Comparison of ENCODE assay signal across 21 cellular contexts in the genomic region with DNA sequence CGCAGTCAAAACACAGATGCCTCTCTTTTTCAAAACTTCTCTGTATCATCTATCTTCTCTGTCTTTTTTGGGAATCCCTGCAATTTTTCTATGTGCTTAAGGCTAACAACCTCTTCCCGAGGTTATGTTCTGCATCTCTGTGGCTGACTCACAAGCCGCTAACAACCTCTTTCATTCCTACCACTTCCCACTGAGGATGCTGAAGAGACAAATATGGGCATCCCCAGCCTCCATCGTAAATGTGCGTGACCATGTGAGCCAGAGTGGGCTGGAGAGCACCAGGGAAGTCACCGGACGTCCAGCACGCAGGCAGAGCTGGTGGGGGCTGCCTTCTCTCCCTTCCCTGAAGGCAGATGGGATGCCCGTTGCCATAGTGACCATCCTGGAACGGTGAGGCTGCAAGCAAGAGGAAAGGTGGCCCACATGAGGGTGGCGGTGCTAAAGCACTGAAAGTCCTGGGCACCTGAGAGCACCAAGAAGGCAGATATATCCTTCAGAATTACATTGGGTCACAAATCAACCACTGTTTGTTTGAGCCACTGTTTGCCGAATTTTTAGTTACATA.
"Had no signal": no experiment of that assay in that cellular context is flagged by ENCODE, and none has a peak within 500 bp of the region (broad histone marks: within the 10 kb centered on the region; RNA-seq: fewer than 3 reads in every experiment).

No MANE protein-coding gene starts in this region.

- H3K4me1 Mint-ChIP-seq: activated B cell treated with CpG ODN at 0.5 μM for 24 hours; activated CD4-positive, alpha-beta T cell treated with anti-CD3 and anti-CD28 coated beads, Interleukin-2, amount 10 ng/mL, durations not matched to agents 24 days and 14 days; memory B cell; natural killer cell had no signal

- H3K4me1 ChIP-seq: prostate gland, suprapubic skin had no signal

- DNase-seq: activated B cell treated with CpG ODN at 0.5 μM for 24 hours; activated CD4-positive, alpha-beta T cell treated with anti-CD3 and anti-CD28 coated beads, Interleukin-2, amount 10 ng/mL, durations not matched to agents 24 days and 14 days; activated CD8-positive, alpha-beta memory T cell treated with anti-CD3 and anti-CD28 coated beads, Interleukin-2, amount 50 U/mL, for 4 hours; activated CD8-positive, alpha-beta T cell treated with anti-CD3 and anti-CD28 coated beads, Interleukin-2, amount 10 ng/mL, durations not matched to agents 7 days and 5 days; activated effector memory CD4-positive, alpha-beta T cell treated with anti-CD3 and anti-CD28 coated beads, Interleukin-2, amount 50 U/mL, for 16 hours; activated T-cell treated with anti-CD3 and anti-CD28 coated beads, Interleukin-2, amount 50 U/mL, for 48 hours; left ventricle myocardium superior; natural killer cell; right cardiac atrium; stimulated activated naive CD8-positive, alpha-beta T cell treated with anti-CD3 and anti-CD28 coated beads, Interleukin-15, Interleukin-2, amounts not matched to agents 100 U/mL and 50 U/mL, for 24 hours; trophoblast cell had no signal

- H3K27me3 Mint-ChIP-seq: activated B cell treated with CpG ODN at 0.5 μM for 24 hours had no signal

- H3K9me3 Mint-ChIP-seq: activated B cell treated with CpG ODN at 0.5 μM for 24 hours; activated CD4-positive, alpha-beta T cell treated with anti-CD3 and anti-CD28 coated beads, Interleukin-2, amount 10 ng/mL, durations not matched to agents 24 days and 14 days; activated naive CD4-positive, alpha-beta T cell treated with anti-CD3 and anti-CD28 coated beads, Interleukin-2, amount 50 U/mL, for 72 hours; natural killer cell had no signal

- H3K27ac ChIP-seq: dorsolateral prefrontal cortex, hepatocyte, prostate gland, suprapubic skin had no signal

- H3K4me3 ChIP-seq: dorsolateral prefrontal cortex, hepatocyte, prostate gland, suprapubic skin had no signal

- H3K36me3 Mint-ChIP-seq: activated naive CD4-positive, alpha-beta T cell treated with anti-CD3 and anti-CD28 coated beads, Interleukin-2, amount 50 U/mL, for 72 hours; memory B cell; natural killer cell had no signal

- H3K27me3 ChIP-seq: suprapubic skin had no signal

- H3K4me2 ChIP-seq: hepatocyte had no signal

- H3K9me3 ChIP-seq: prostate gland, suprapubic skin had no signal

- H2AFZ ChIP-seq: hepatocyte had no signal

- H3K27ac Mint-ChIP-seq: activated B cell treated with CpG ODN at 0.5 μM for 24 hours; activated CD4-positive, alpha-beta T cell treated with anti-CD3 and anti-CD28 coated beads, Interleukin-2, amount 10 ng/mL, durations not matched to agents 24 days and 14 days; activated CD8-positive, alpha-beta T cell treated with anti-CD3 and anti-CD28 coated beads, Interleukin-2, amount 10 ng/mL, durations not matched to agents 7 days and 5 days; activated naive CD4-positive, alpha-beta T cell treated with anti-CD3 and anti-CD28 coated beads, Interleukin-2, amount 50 U/mL, for 72 hours; memory B cell; natural killer cell had no signal

- ATAC-seq: activated CD8-positive, alpha-beta T cell treated with anti-CD3 and anti-CD28 coated beads, Interleukin-2, amount 10 ng/mL, durations not matched to agents 7 days and 5 days; activated naive CD4-positive, alpha-beta T cell treated with anti-CD3 and anti-CD28 coated beads, Interleukin-2, amount 50 U/mL, for 72 hours; esophagus mucosa; left ventricle myocardium superior; natural killer cell; right cardiac atrium; stimulated activated naive CD8-positive, alpha-beta T cell treated with anti-CD3 and anti-CD28 coated beads, Interleukin-15, Interleukin-2, amounts not matched to agents 100 U/mL and 50 U/mL, for 24 hours had no signal

- H3K4me3 Mint-ChIP-seq: activated B cell treated with CpG ODN at 0.5 μM for 24 hours; activated CD4-positive, alpha-beta T cell treated with anti-CD3 and anti-CD28 coated beads, Interleukin-2, amount 10 ng/mL, durations not matched to agents 24 days and 14 days; activated CD8-positive, alpha-beta T cell treated with anti-CD3 and anti-CD28 coated beads, Interleukin-2, amount 10 ng/mL, durations not matched to agents 7 days and 5 days; memory B cell; natural killer cell had no signal

- H3K79me2 ChIP-seq: hepatocyte had no signal

- FAIRE-seq: endometrium, keratinocyte, TTC549 had no signal

- H3K36me3 ChIP-seq: prostate gland, suprapubic skin had no signal
